1 cellular context compared by ENCODE assay signal in genomic region chr3:43670635-43671522, GRCh38.
TF ChIP-seq lines count a peak whose summit lies in the region.

No MANE protein-coding gene starts in this region.

TF ChIP-seq in K562, 482 proteins besides CTCF, POLR2A, EP300 and RAD21 (continued from another document and continues in another):
- peak; percentile 94 for TF ChIP-seq ZNF592 (IDR thresholded peaks at IDR 0.05)
- TF ChIP-seq ERF (CRISPR knock-in tag; IDR thresholded peaks at IDR 0.05): peak; percentile 13; the same call in 1 of the 2 replicates
- 0 out of 2 replicates have a peak, but pooled peaks have one; percentile 7 for TF ChIP-seq RFX5 (IDR thresholded peaks at IDR 0.05; ENCODE audit: low read depth, low read length)
- TF ChIP-seq MBD2 (IDR thresholded peaks at IDR 0.05; ENCODE audit: borderline replicate concordance, low read depth): peak; percentile 53; the same call in 1 of the 2 replicates
- TF ChIP-seq NR4A1 (CRISPR knock-in tag; IDR thresholded peaks at IDR 0.05): no peak
- TF ChIP-seq NR4A1 (tag; IDR thresholded peaks at IDR 0.05): peak; percentile 54
- peak; percentile 81; the same call in 1 of the 2 replicates for TF ChIP-seq DMBX1 (CRISPR knock-in tag; IDR thresholded peaks at IDR 0.05; ENCODE audit: borderline replicate concordance)
- TF ChIP-seq CBFA2T3 (IDR thresholded peaks at IDR 0.05): peak; percentile 92
- peak; percentile 83 for TF ChIP-seq CCNT2 (IDR thresholded peaks at IDR 0.05; ENCODE audit: borderline replicate concordance, extremely low read depth, insufficient read length, low read depth, low read length)
- peak; percentile 65 for TF ChIP-seq MTA1 (IDR thresholded peaks at IDR 0.05; ENCODE audit: borderline replicate concordance)
- no peak for TF ChIP-seq HDAC8 (tag; IDR thresholded peaks at IDR 0.05)
- TF ChIP-seq FOXP4 (CRISPR knock-in tag; IDR thresholded peaks at IDR 0.05; ENCODE audit: borderline replicate concordance): no peak
- peak; percentile 93 for TF ChIP-seq TAL1 (IDR thresholded peaks at IDR 0.05)
- TF ChIP-seq FOXM1 (IDR thresholded peaks at IDR 0.05; ENCODE audit: low read depth): peak; percentile 83
- TF ChIP-seq FOXM1 (CRISPR knock-in tag; IDR thresholded peaks at IDR 0.05; ENCODE audit: low read depth): no peak
- peak; percentile 74 for TF ChIP-seq FOSL1 (tag; conservative IDR thresholded peaks at IDR 0.05)
- no peak; the same call in 1 of the 2 replicates for TF ChIP-seq TFE3 (CRISPR knock-in tag; IDR thresholded peaks at IDR 0.05)
- 0 out of 2 replicates have a peak, but pooled peaks have one; percentile 53 for TF ChIP-seq PTTG1 (tag; IDR thresholded peaks at IDR 0.05; ENCODE audit: low read depth)
- TF ChIP-seq MTA2 (IDR thresholded peaks at IDR 0.05; ENCODE audit: low read depth): peak; percentile 86
- peak; percentile 63; the same call in 1 of the 2 replicates for TF ChIP-seq NR1H2 (CRISPR knock-in tag; IDR thresholded peaks at IDR 0.05)
- peak; percentile 62 to 74; a peak in 3 of 4 replicates for TF ChIP-seq TRIM24 (IDR thresholded peaks at IDR 0.05)
- TF ChIP-seq NCOA1 (IDR thresholded peaks at IDR 0.05; ENCODE audit: low read depth): peak; percentile 12; the same call in 1 of the 2 replicates
- TF ChIP-seq HEY1 (CRISPR knock-in tag; IDR thresholded peaks at IDR 0.05; ENCODE audit: borderline replicate concordance): 0 out of 2 replicates have a peak, but pooled peaks have one; percentile 31
- peak; percentile 89 for TF ChIP-seq LEF1 (IDR thresholded peaks at IDR 0.05)
- TF ChIP-seq ZNF79 (CRISPR knock-in tag; IDR thresholded peaks at IDR 0.05; ENCODE audit: low read depth): no peak
- TF ChIP-seq SFPQ (IDR thresholded peaks at IDR 0.05; ENCODE audit: low read depth, low read length): no peak
- 0 out of 2 replicates have a peak, but pooled peaks have one; percentile 39 for TF ChIP-seq CGGBP1 (CRISPR knock-in tag; IDR thresholded peaks at IDR 0.05)
- TF ChIP-seq HDAC1 (IDR thresholded peaks at IDR 0.05): peak in 1 of 2 experiments; percentile 13; a peak in 1 of 4 replicates
- TF ChIP-seq PML (IDR thresholded peaks at IDR 0.05; ENCODE audit: low read length): peak; percentile 89
- TF ChIP-seq PRPF4 (IDR thresholded peaks at IDR 0.05; ENCODE audit: insufficient read depth, low read depth, low read length, poor library complexity, severe bottlenecking): no peak
- no peak for TF ChIP-seq FOXK1 (CRISPR knock-in tag; IDR thresholded peaks at IDR 0.05; ENCODE audit: borderline replicate concordance)
- TF ChIP-seq FOXJ2 (tag; IDR thresholded peaks at IDR 0.05): peak; percentile 29; the same call in 1 of the 2 replicates
- no peak for TF ChIP-seq ZNF121 (CRISPR knock-in tag; conservative IDR thresholded peaks at IDR 0.05)
- peak; percentile 45; the same call in 1 of the 2 replicates for TF ChIP-seq MYNN (IDR thresholded peaks at IDR 0.05)
- no peak for TF ChIP-seq MYNN (CRISPR knock-in tag; IDR thresholded peaks at IDR 0.05)
- peak; percentile 16 to 70; a peak in 1 of 4 replicates for TF ChIP-seq ZNF318 (IDR thresholded peaks at IDR 0.05; ENCODE audit: borderline replicate concordance in 1 of 2, low read depth in 1 of 2)
- TF ChIP-seq MECOM (CRISPR knock-in tag; IDR thresholded peaks at IDR 0.05): peak; percentile 62
- peak; percentile 17; the same call in 1 of the 2 replicates for TF ChIP-seq VEZF1 (CRISPR knock-in tag; IDR thresholded peaks at IDR 0.05)
- peak; percentile 51; the same call in 1 of the 2 replicates for TF ChIP-seq ZNF175 (CRISPR knock-in tag; IDR thresholded peaks at IDR 0.05; ENCODE audit: low read depth)
- no peak for TF ChIP-seq NR0B1 (IDR thresholded peaks at IDR 0.05; ENCODE audit: partially characterized antibody)
